8 cellular contexts compared by ENCODE assay signal in the genomic region with DNA sequence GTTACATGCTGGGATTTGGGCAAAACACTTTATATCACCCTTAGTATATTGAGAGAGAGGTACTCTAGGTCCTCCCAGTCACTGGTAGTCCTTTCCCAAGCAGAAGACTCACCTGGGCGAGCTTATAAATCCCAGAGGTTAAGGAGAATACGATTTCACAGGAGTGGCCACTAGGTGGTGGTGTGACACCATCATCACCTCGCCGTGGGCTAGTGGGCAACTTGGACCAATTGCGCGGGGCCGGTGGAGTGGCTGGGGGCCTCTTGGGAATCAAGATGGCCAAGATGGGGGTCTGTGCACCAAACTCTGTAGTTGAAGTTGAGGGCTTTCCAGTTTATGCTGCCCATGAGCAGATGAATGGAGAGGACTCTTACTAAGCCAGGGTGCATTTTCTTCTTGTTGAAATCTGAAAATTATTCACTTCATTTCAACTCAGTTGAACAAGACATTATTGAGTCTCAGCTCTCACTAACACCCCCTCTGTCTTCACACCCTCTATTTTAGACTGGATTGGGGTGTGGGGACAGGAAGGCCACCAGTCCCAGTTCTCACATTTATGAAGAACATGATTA. TPM values are rescaled to one million over a fixed set of nuclear protein-coding genes. Genes with fewer than 3 reads are reported as not detected.
DNase-seq lines count a peak whose midpoint lies in the region; ATAC-seq, FAIRE-seq and TF ChIP-seq lines count a peak whose summit lies in the region.

No MANE protein-coding gene starts in this region.

- no peaks in the 10 kb centered on the region for H3K36me3 Mint-ChIP-seq in brain

- TF ChIP-seq CTCF in GM13977 (IDR thresholded peaks at IDR 0.05; ENCODE audit: extremely low read depth, insufficient read depth, missing control alignments) (peak; percentile 73), brain (conservative IDR thresholded peaks at IDR 0.05) (peak; percentile 89 to 96), kidney (IDR thresholded peaks at IDR 0.05; ENCODE audit: borderline replicate concordance, extremely low read depth, insufficient read depth) (peak; percentile 59)

- H3K9me3 ChIP-seq in NT2/D1 (ENCODE audit: insufficient read depth, low read length) (no peaks in the 10 kb centered on the region), kidney (ENCODE audit: control insufficient read depth in 1 of 2, low read length in 2 of 2) (no peaks in the 10 kb centered on the region)

- no peak for ATAC-seq in stimulated activated naive CD8-positive, alpha-beta T cell treated with anti-CD3 and anti-CD28 coated beads, Interleukin-15, Interleukin-2, amounts not matched to agents 100 U/mL and 50 U/mL, for 24 hours
- no peak for ATAC-seq in HG03108 (IDR thresholded peaks at IDR 0.05; ENCODE audit: unreplicated experiment)

- H3K36me3 ChIP-seq in NT2/D1 (ENCODE audit: insufficient read depth, insufficient read length, low read length) (no peaks in the 10 kb centered on the region), kidney (ENCODE audit: control insufficient read depth in 1 of 2, insufficient read depth in 2 of 2, low read length in 2 of 2) (no peaks in the 10 kb centered on the region)

- in situ Hi-C loops in GM13977 (cut with MboI; ENCODE audit: low pct_unique_long_range_greater_than_20kb, low sequenced_read_pairs, unreplicated experiment): no loop called here

- peaks cover 0 to 4% (median 0%) of the 10 kb centered on the region in 5 experiments for H3K9me3 Mint-ChIP-seq in brain

- intact Hi-C loops in kidney (cut with DNase I): no loop called here

- FAIRE-seq in kidney (lab: Jason Lieb, UNC): no peak

- H3K27me3 ChIP-seq in NT2/D1 (ENCODE audit: insufficient read depth, insufficient read length): no peaks in the 10 kb centered on the region

- H3K4me1 ChIP-seq in NT2/D1 (ENCODE audit: insufficient read depth, insufficient read length): no peaks in the 10 kb centered on the region
- no peaks in the 10 kb centered on the region for H3K4me1 ChIP-seq in kidney (ENCODE audit: control insufficient read depth in 1 of 2, insufficient read depth in 1 of 2, low read depth in 1 of 2, low read length in 2 of 2)

- peak overlapping the region in 1 of 5 experiments; percentile 56 for H3K27ac Mint-ChIP-seq in brain

- H3K4me3 Mint-ChIP-seq in brain: no peak overlapping the region

- H3K4me3 ChIP-seq in NT2/D1 (ENCODE audit: insufficient read length, low read depth): no peak overlapping the region
- H3K4me3 ChIP-seq in kidney (ENCODE audit: low read length in 2 of 2): no peak overlapping the region

- H3K27ac ChIP-seq in kidney (ENCODE audit: low read depth in 2 of 2, low read length in 2 of 2): no peak overlapping the region

- H3K9ac ChIP-seq in NT2/D1 (ENCODE audit: insufficient read length, low read depth): no peak overlapping the region
- H3K9ac ChIP-seq in kidney (ENCODE audit: low read length in 2 of 2): no peak overlapping the region

- peaks cover 13% of the 10 kb centered on the region for H3K4me1 Mint-ChIP-seq in brain

- peaks cover 22% of the 10 kb centered on the region for H3K27me3 Mint-ChIP-seq in brain

- DNase-seq in Ammon's horn (ENCODE audit: low spot score): peak; percentile 63
- peak; percentile 30 for DNase-seq in GM13977 (ENCODE audit: low spot score)
- DNase-seq in NT2/D1 (ENCODE audit: low read depth, low spot score): peak; percentile 15
- peak; percentile 59 for DNase-seq in kidney
- peak; percentile 44 for DNase-seq in stimulated activated naive CD8-positive, alpha-beta T cell treated with anti-CD3 and anti-CD28 coated beads, Interleukin-15, Interleukin-2, amounts not matched to agents 100 U/mL and 50 U/mL, for 24 hours
- no peak for DNase-seq in NCI-H446 treated with DMSO at 0.1 percent for 48 hours (lab: John Stamatoyannopoulos, UW)

RNA-seq across cellular contexts. Expression of gene PIRT, which starts 38.2 kb away (rescaled TPM):
- polyA plus RNA-seq in brain (ENCODE audit: insufficient read depth, low read depth, low replicate concordance) (1.6 TPM), kidney (ENCODE audit: insufficient read depth, low read depth, low replicate concordance) (not detected)
- not detected for total RNA-seq in kidney
